Comparison of ENCODE assay signal across 8 cellular contexts in the genomic region with DNA sequence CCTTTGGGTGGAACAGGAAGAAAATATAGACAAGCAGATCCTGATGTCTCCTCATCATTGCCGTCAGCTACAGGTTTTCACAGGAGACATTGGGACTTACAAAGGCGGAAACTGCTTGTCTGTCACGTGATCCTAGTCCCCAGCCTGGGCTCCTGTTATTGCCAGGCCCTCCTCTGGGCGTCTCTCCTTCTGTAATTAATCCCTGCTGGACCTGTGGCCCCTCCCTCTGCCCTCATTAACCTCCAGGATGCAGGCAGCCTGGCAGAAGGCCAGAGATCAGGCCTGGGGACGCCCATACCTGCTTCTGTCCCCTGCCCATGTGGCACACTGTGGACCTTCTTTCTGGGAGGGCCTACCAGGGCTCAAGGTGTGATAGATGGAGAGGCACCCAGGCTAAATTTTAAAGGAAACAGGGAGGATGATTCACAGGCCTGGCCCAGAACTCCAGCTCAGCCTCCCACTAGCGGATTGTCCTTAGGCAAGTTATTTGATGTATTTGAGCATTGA. TPM values are rescaled to one million over a fixed set of nuclear protein-coding genes. Genes with fewer than 3 reads are reported as not detected.
DNase-seq lines count a peak whose midpoint lies in the region; ATAC-seq and TF ChIP-seq lines count a peak whose summit lies in the region.

No MANE protein-coding gene starts in this region.

- intact Hi-C loops in activated T-helper 2 cell treated with anti-CD3 and anti-CD28 coated beads, Interferon-gamma antibody, Interleukin-2, Interleukin-4, amounts not matched to agents 10 μg/mL and 5 μg/mL and 100 μg/mL, durations not matched to agents 14 hours and 24 hours and 36 hours (cut with micrococcal nuclease): no loop called here

- H3K27me3 Mint-ChIP-seq in activated T-helper 2 cell treated with anti-CD3 and anti-CD28 coated beads, Interferon-gamma antibody, Interleukin-2, Interleukin-4, amounts not matched to agents 10 μg/mL and 5 μg/mL and 100 μg/mL, durations not matched to agents 14 hours and 24 hours and 36 hours (ENCODE audit: low read depth): no peaks in the 10 kb centered on the region
- no peaks in the 10 kb centered on the region for H3K27me3 Mint-ChIP-seq in mesothelial cell of epicardium (ENCODE audit: low read depth)

- H3K9me3 Mint-ChIP-seq in activated T-helper 2 cell treated with anti-CD3 and anti-CD28 coated beads, Interferon-gamma antibody, Interleukin-2, Interleukin-4, amounts not matched to agents 10 μg/mL and 5 μg/mL and 100 μg/mL, durations not matched to agents 14 hours and 24 hours and 36 hours: no peaks in the 10 kb centered on the region
- H3K9me3 Mint-ChIP-seq in mesothelial cell of epicardium: no peaks in the 10 kb centered on the region

- H3K4me1 Mint-ChIP-seq in activated T-helper 2 cell treated with anti-CD3 and anti-CD28 coated beads, Interferon-gamma antibody, Interleukin-2, Interleukin-4, amounts not matched to agents 10 μg/mL and 5 μg/mL and 100 μg/mL, durations not matched to agents 14 hours and 24 hours and 36 hours (ENCODE audit: low read depth): peaks cover 65% of the 10 kb centered on the region
- peaks cover 35% of the 10 kb centered on the region for H3K4me1 Mint-ChIP-seq in mesothelial cell of epicardium

- peaks cover 33% of the 10 kb centered on the region for H3K36me3 Mint-ChIP-seq in activated T-helper 2 cell treated with anti-CD3 and anti-CD28 coated beads, Interferon-gamma antibody, Interleukin-2, Interleukin-4, amounts not matched to agents 10 μg/mL and 5 μg/mL and 100 μg/mL, durations not matched to agents 14 hours and 24 hours and 36 hours (ENCODE audit: low read depth)
- no peaks in the 10 kb centered on the region for H3K36me3 Mint-ChIP-seq in mesothelial cell of epicardium

- no peak overlapping the region for H3K4me3 Mint-ChIP-seq in activated T-helper 2 cell treated with anti-CD3 and anti-CD28 coated beads, Interferon-gamma antibody, Interleukin-2, Interleukin-4, amounts not matched to agents 10 μg/mL and 5 μg/mL and 100 μg/mL, durations not matched to agents 14 hours and 24 hours and 36 hours (ENCODE audit: low read depth)
- H3K4me3 Mint-ChIP-seq in mesothelial cell of epicardium: no peak overlapping the region

- TF ChIP-seq CTCF in mesothelial cell of epicardium (IDR thresholded peaks at IDR 0.05; ENCODE audit: unreplicated experiment): no peak

- no peak for ATAC-seq in HG03135 (IDR thresholded peaks at IDR 0.05; ENCODE audit: unreplicated experiment)
- no peak for ATAC-seq in HG02885 (IDR thresholded peaks at IDR 0.05; ENCODE audit: poor library complexity, unreplicated experiment)
- no peak for ATAC-seq in GM21367 (IDR thresholded peaks at IDR 0.05; ENCODE audit: unreplicated experiment)

- H3K27ac Mint-ChIP-seq in activated T-helper 2 cell treated with anti-CD3 and anti-CD28 coated beads, Interferon-gamma antibody, Interleukin-2, Interleukin-4, amounts not matched to agents 10 μg/mL and 5 μg/mL and 100 μg/mL, durations not matched to agents 14 hours and 24 hours and 36 hours: peak overlapping the region; percentile 23
- peak overlapping the region; percentile 73 for H3K27ac Mint-ChIP-seq in mesothelial cell of epicardium

- DNase-seq in EH (ENCODE audit: low read depth): peak; percentile 68
- DNase-seq in NCI-H146 treated with DMSO at 0.1 percent for 48 hours (lab: John Stamatoyannopoulos, UW; ENCODE audit: unreplicated experiment): peak; percentile 22
- DNase-seq in activated T-helper 2 cell treated with anti-CD3 and anti-CD28 coated beads, Interferon-gamma antibody, Interleukin-2, Interleukin-4, amounts not matched to agents 10 μg/mL and 5 μg/mL and 100 μg/mL, durations not matched to agents 14 hours and 24 hours and 36 hours (ENCODE audit: low spot score): no peak
- DNase-seq in mesothelial cell of epicardium (ENCODE audit: low spot score in 2 of 2, unreplicated experiment in 2 of 2): no peak
- DNase-seq in T-helper 9 cell: no peak

RNA-seq across cellular contexts. Expression of gene S100A5, which starts 2.4 kb away (rescaled TPM):
- 1.8 and 2.4 TPM in 2 replicates for total RNA-seq in activated T-helper 2 cell treated with anti-CD3 and anti-CD28 coated beads, Interferon-gamma antibody, Interleukin-2, Interleukin-4, amounts not matched to agents 10 μg/mL and 5 μg/mL and 100 μg/mL, durations not matched to agents 14 hours and 24 hours and 36 hours
- total RNA-seq in mesothelial cell of epicardium: not detected in 3 replicates

RNA-seq across cellular contexts. Expression of gene S100A6, which starts 2.6 kb away (rescaled TPM):
- total RNA-seq in activated T-helper 2 cell treated with anti-CD3 and anti-CD28 coated beads, Interferon-gamma antibody, Interleukin-2, Interleukin-4, amounts not matched to agents 10 μg/mL and 5 μg/mL and 100 μg/mL, durations not matched to agents 14 hours and 24 hours and 36 hours: 209 and 229 TPM in 2 replicates
- total RNA-seq in mesothelial cell of epicardium: 2.4 to 4.4 TPM (median 3.9 TPM) in 3 replicates

RNA-seq across cellular contexts. Expression of gene S100A4, which starts 7.2 kb away (rescaled TPM):
- 175 and 181 TPM in 2 replicates for total RNA-seq in activated T-helper 2 cell treated with anti-CD3 and anti-CD28 coated beads, Interferon-gamma antibody, Interleukin-2, Interleukin-4, amounts not matched to agents 10 μg/mL and 5 μg/mL and 100 μg/mL, durations not matched to agents 14 hours and 24 hours and 36 hours
- 7.8 to 12.7 TPM (median 10.2 TPM) in 3 replicates for total RNA-seq in mesothelial cell of epicardium

RNA-seq across cellular contexts. Expression of gene S100A3, which starts 10.7 kb away (rescaled TPM):
- not detected in 2 replicates for total RNA-seq in activated T-helper 2 cell treated with anti-CD3 and anti-CD28 coated beads, Interferon-gamma antibody, Interleukin-2, Interleukin-4, amounts not matched to agents 10 μg/mL and 5 μg/mL and 100 μg/mL, durations not matched to agents 14 hours and 24 hours and 36 hours
- total RNA-seq in mesothelial cell of epicardium: not detected in 3 replicates

RNA-seq across cellular contexts. Expression of gene S100A2, which starts 27.3 kb away (rescaled TPM):
- 0.44 and 0.75 TPM in 2 replicates for total RNA-seq in activated T-helper 2 cell treated with anti-CD3 and anti-CD28 coated beads, Interferon-gamma antibody, Interleukin-2, Interleukin-4, amounts not matched to agents 10 μg/mL and 5 μg/mL and 100 μg/mL, durations not matched to agents 14 hours and 24 hours and 36 hours
- 0.43 to 0.51 TPM in 2 of 3 replicates, not detected in the other for total RNA-seq in mesothelial cell of epicardium

Comparison
In these comparisons a context has a peak if more than half of its experiments do, and no peak if none do; other contexts are left out.
1. DNase-seq: peak in EH (single experiment) and NCI-H146 treated with DMSO at 0.1 percent for 48 hours (single experiment); none in activated T-helper 2 cell treated with anti-CD3 and anti-CD28 coated beads, Interferon-gamma antibody, Interleukin-2, Interleukin-4, amounts not matched to agents 10 μg/mL and 5 μg/mL and 100 μg/mL, durations not matched to agents 14 hours and 24 hours and 36 hours (single experiment), mesothelial cell of epicardium (0 of 2) and T-helper 9 cell (single experiment).
2. RNA of gene S100A6, which starts 2.6 kb away (total RNA-seq): 209 to 229 TPM in activated T-helper 2 cell treated with anti-CD3 and anti-CD28 coated beads, Interferon-gamma antibody, Interleukin-2, Interleukin-4, amounts not matched to agents 10 μg/mL and 5 μg/mL and 100 μg/mL, durations not matched to agents 14 hours and 24 hours and 36 hours; 2.4 to 4.4 TPM in mesothelial cell of epicardium; every median in the first group is over 10 times any median in the second.
3. RNA of gene S100A4, which starts 7.2 kb away (total RNA-seq): 175 to 181 TPM in activated T-helper 2 cell treated with anti-CD3 and anti-CD28 coated beads, Interferon-gamma antibody, Interleukin-2, Interleukin-4, amounts not matched to agents 10 μg/mL and 5 μg/mL and 100 μg/mL, durations not matched to agents 14 hours and 24 hours and 36 hours; 7.8 to 12.7 TPM in mesothelial cell of epicardium; every median in the first group is over 10 times any median in the second.